ENCODE assay signal across 9 cellular contexts in the genomic region with DNA sequence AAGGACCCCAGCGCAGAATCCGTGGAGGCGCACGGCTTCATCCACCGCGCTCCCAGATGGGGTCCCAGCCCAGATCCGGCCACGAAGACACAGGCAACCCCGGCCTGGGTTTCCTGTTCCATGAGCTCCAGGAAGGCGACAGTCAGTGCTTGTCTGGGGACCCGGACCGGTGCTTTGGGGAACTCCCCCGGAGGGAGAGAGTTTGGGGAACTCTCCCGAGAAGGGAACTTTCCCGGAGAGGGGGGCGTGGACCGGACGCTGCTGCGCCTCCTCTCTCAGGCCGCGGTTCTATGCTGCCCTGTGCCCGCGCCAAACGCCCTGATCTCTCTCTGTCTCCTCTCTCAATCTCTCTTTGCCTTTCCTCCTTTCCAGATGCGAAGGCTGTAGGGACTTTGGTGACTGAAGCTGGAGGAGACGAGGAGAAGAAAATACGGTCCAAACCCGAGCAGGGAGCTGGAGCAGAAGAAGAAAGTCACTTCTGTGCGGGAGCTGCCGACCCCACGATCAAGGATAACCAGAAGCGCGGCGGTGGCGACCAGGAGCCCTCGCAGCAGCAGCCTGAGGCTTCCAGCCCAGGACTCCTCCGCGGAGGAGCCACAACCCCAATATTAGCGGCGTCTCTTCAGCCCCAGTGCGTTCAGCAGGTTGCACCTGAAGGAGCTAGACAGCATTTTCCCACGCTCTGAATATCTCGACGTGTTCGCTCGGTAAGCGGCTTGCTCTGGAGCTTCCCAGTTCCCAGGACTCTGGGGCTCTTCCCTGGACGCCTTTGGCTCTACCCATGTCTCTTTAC. TPM values are rescaled to one million over a fixed set of nuclear protein-coding genes. Genes with fewer than 3 reads are reported as not detected.
DNase-seq lines count a peak whose midpoint lies in the region; ATAC-seq and TF ChIP-seq lines count a peak whose summit lies in the region.
"Had no signal": no experiment of that assay in that cellular context is flagged by ENCODE, and none has a peak within 500 bp of the region (broad histone marks: within the 10 kb centered on the region; RNA-seq: fewer than 3 reads in every experiment).

No MANE protein-coding gene starts in this region.

- ATAC-seq in HG02938 (IDR thresholded peaks at IDR 0.05; ENCODE audit: unreplicated experiment) (no peak), GM21576 (IDR thresholded peaks at IDR 0.05; ENCODE audit: unreplicated experiment) (no peak)

- H3K27ac ChIP-seq in dorsolateral prefrontal cortex = no peak overlapping the region
- H3K27ac ChIP-seq: VCaP had no signal

- peak; percentile 2 for DNase-seq in NCI-H2107 treated with DMSO at 0.1 percent for 48 hours (lab: John Stamatoyannopoulos, UW; ENCODE audit: unreplicated experiment)
- no peak for DNase-seq in NCI-H2107 (lab: John Stamatoyannopoulos, UW)
- peak; percentile 8 for DNase-seq in OCI-M1 (lab: John Stamatoyannopoulos, UW)
- DNase-seq in epithelial cell of proximal tubule (ENCODE audit: low read depth) = no peak
- DNase-seq in retina = peak; percentile 63
- no peak for DNase-seq in dorsolateral prefrontal cortex

- H3K27me3 ChIP-seq in dorsolateral prefrontal cortex = peaks cover 0 to 94% (median 72%) of the 10 kb centered on the region in 45 donors

- intact Hi-C loops in dorsolateral prefrontal cortex (cut with DNase I) = no loop called here

- peak overlapping the region; percentile 14 for H3K4me3 ChIP-seq in epithelial cell of proximal tubule (ENCODE audit: low read depth, low read length)
- peak overlapping the region in 26 of 59 donors; percentile 3 to 49 (median 28) for H3K4me3 ChIP-seq in dorsolateral prefrontal cortex

- no peak for TF ChIP-seq CTCF in epithelial cell of proximal tubule (conservative IDR thresholded peaks at IDR 0.05; ENCODE audit: low read depth, low read length)
- TF ChIP-seq CTCF in dorsolateral prefrontal cortex (IDR thresholded peaks at IDR 0.05 in 54 of 56, conservative IDR thresholded peaks at IDR 0.05 in 2 of 56; ENCODE audit: low read depth in 1 of 56, partially characterized antibody in 56 of 56) = no peak

RNA-seq across cellular contexts. Expression of gene NKAP, which starts 47.6 kb away (rescaled TPM):
- total RNA-seq in epithelial cell of proximal tubule (3.2 and 5.0 TPM in 2 replicates), dorsolateral prefrontal cortex (10 to 100 TPM in 113 of 120 experiments, 1 to 10 TPM in 7; 9.2 to 18.1 (median 12.3) TPM)

Comparison
In these comparisons a context has a peak if more than half of its experiments do, and no peak if none do; other contexts are left out.
1. DNase-seq: peak in NCI-H2107 treated with DMSO at 0.1 percent for 48 hours (single experiment), OCI-M1 (single experiment) and retina (single experiment); none in NCI-H2107 (single experiment), epithelial cell of proximal tubule (single experiment) and dorsolateral prefrontal cortex (0 of 10).